Comparison of ENCODE assay signal across 23 cellular contexts in genomic region chr5:42462089-42462488, GRCh38. TPM values are rescaled to one million over a fixed set of nuclear protein-coding genes. Genes with fewer than 3 reads are reported as not detected.
"Had no signal": no experiment of that assay in that cellular context is flagged by ENCODE, and none has a peak within 500 bp of the region (broad histone marks: within the 10 kb centered on the region; RNA-seq: fewer than 3 reads in every experiment).

No MANE protein-coding gene starts in this region.

- H3K4me2 ChIP-seq: KMS-11, SK-N-SH had no signal

- H3K9me3 ChIP-seq: SK-N-SH had no signal

- H3K27ac ChIP-seq: HL-60, KMS-11, RWPE1 had no signal

- ATAC-seq: K562, Panc1 had no signal

- DNase-seq: Kasumi-1, MM.1S, NCI-H1092 treated with DMSO at 0.1 percent for 48 hours, NCI-H1436, NCI-H187, NCI-H2029, NCI-H2081 treated with DMSO at 0.1 percent for 48 hours, NCI-H2171, NCI-H226, NCI-H446, NCI-H510A, NCI-H524 treated with DMSO at 0.1 percent for 48 hours, NCI-H69, NCI-H774, SHP77, SK-N-SH, SW 1271 had no signal

- H3K4me3 ChIP-seq: K562 had no signal

- H3K9ac ChIP-seq: KMS-11, SK-N-SH had no signal

RNA-seq across cellular contexts. Expression of gene GHR, which starts 38.9 kb away (rescaled TPM):
- polyA plus RNA-seq: IgD-negative memory B cell had no signal
